In the genomic region with DNA sequence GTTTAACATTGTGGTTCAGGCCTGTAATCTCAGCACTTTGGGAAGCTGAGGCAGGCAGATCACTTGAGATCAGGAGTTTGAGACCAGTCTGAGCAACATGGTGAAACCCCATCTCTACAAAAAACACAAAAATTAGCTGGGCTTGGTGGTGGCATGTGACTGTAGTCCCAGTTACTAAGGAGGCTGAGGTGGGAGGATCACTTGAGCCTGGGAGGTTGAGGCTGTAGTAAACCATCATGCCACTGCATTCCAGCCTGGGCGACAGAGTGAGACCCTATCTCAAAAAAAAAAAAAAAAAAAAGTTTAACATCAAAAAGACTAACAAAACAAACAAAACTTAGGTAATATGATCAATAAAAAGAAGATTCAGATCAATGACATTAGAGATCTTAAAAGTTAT, we compare ENCODE assay signal across 2 cellular contexts.
TF ChIP-seq lines count a peak whose summit lies in the region.

No MANE protein-coding gene starts in this region.

TF ChIP-seq in HEK293, 187 proteins besides CTCF, POLR2A, EP300 and RAD21:
- TF ChIP-seq ZNF560 (tag by site-specific recombination; IDR thresholded peaks at IDR 0.05; ENCODE audit: borderline replicate concordance): 0 out of 2 replicates have a peak, but pooled peaks have one; percentile 6

TF ChIP-seq in K562, 482 proteins besides CTCF, POLR2A, EP300 and RAD21:
- TF ChIP-seq ZNF121 (CRISPR knock-in tag; conservative IDR thresholded peaks at IDR 0.05): peak; percentile 53
